Comparison of ENCODE assay signal across 31 cellular contexts in genomic region chr20:60177080-60177479, GRCh38.
"Had no signal": no experiment of that assay in that cellular context is flagged by ENCODE, and none has a peak within 500 bp of the region (broad histone marks: within the 10 kb centered on the region; RNA-seq: fewer than 3 reads in every experiment).

No MANE protein-coding gene starts in this region.

- H3K4me3 Mint-ChIP-seq: activated CD4-positive, alpha-beta memory T cell treated with anti-CD3 and anti-CD28 coated beads for 36 hours; activated CD4-positive, alpha-beta T cell treated with anti-CD3 and anti-CD28 coated beads for 36 hours; activated CD4-positive, alpha-beta T cell treated with anti-CD3 and anti-CD28 coated beads, Interleukin-2, amount 10 ng/mL, durations not matched to agents 24 days and 14 days; activated CD8-positive, alpha-beta memory T cell treated with anti-CD3 and anti-CD28 coated beads, Interleukin-2, amount 10 ng/mL, durations not matched to agents 7 days and 5 days; activated CD8-positive, alpha-beta T cell treated with anti-CD3 and anti-CD28 coated beads, Interleukin-2, amount 10 ng/mL, durations not matched to agents 7 days and 5 days; activated naive CD4-positive, alpha-beta T cell treated with anti-CD3 and anti-CD28 coated beads for 36 hours; activated naive CD4-positive, alpha-beta T cell treated with anti-CD3 and anti-CD28 coated beads, Interleukin-2, amount 50 U/mL, for 24 hours; activated naive CD8-positive, alpha-beta T cell treated with anti-CD3 and anti-CD28 coated beads for 36 hours; activated naive CD8-positive, alpha-beta T cell treated with anti-CD3 and anti-CD28 coated beads, Interleukin-2, amount 50 U/mL, for 24 hours; activated T-helper 1 cell treated with anti-CD3 and anti-CD28 coated beads, Interleukin-12 subunit alpha, Interleukin-12 subunit beta, Interleukin-2, Interleukin-4 antibody, amounts not matched to agents 30 ng/mL and 10 ng/mL and 1 ng/mL, durations not matched to agents 14 hours and 24 hours and 36 hours had no signal

- ATAC-seq: activated CD4-positive, alpha-beta T cell treated with anti-CD3 and anti-CD28 coated beads for 36 hours; activated CD8-positive, alpha-beta memory T cell treated with anti-CD3 and anti-CD28 coated beads, Interleukin-2, amount 10 ng/mL, durations not matched to agents 7 days and 5 days; activated CD8-positive, alpha-beta T cell treated with anti-CD3 and anti-CD28 coated beads, Interleukin-2, amount 10 ng/mL, durations not matched to agents 7 days and 5 days; activated naive CD8-positive, alpha-beta T cell treated with anti-CD3 and anti-CD28 coated beads, Interleukin-2, amount 50 U/mL, for 24 hours; body of pancreas; gastroesophageal sphincter had no signal

- H3K4me1 ChIP-seq: adrenal gland, body of pancreas, esophagus squamous epithelium, gastroesophageal sphincter had no signal

- H3K9me3 ChIP-seq: adrenal gland, body of pancreas, esophagus squamous epithelium had no signal

- H3K27ac Mint-ChIP-seq: activated CD4-positive, alpha-beta memory T cell treated with anti-CD3 and anti-CD28 coated beads for 36 hours; activated CD4-positive, alpha-beta T cell treated with anti-CD3 and anti-CD28 coated beads for 36 hours; activated CD4-positive, alpha-beta T cell treated with anti-CD3 and anti-CD28 coated beads, Interleukin-2, amount 10 ng/mL, durations not matched to agents 24 days and 14 days; activated CD8-positive, alpha-beta memory T cell treated with anti-CD3 and anti-CD28 coated beads, Interleukin-2, amount 10 ng/mL, durations not matched to agents 7 days and 5 days; activated CD8-positive, alpha-beta T cell treated with anti-CD3 and anti-CD28 coated beads, Interleukin-2, amount 10 ng/mL, durations not matched to agents 7 days and 5 days; activated naive CD4-positive, alpha-beta T cell treated with anti-CD3 and anti-CD28 coated beads for 36 hours; activated naive CD4-positive, alpha-beta T cell treated with anti-CD3 and anti-CD28 coated beads, Interleukin-2, amount 50 U/mL, for 24 hours; activated naive CD8-positive, alpha-beta T cell treated with anti-CD3 and anti-CD28 coated beads for 36 hours; activated naive CD8-positive, alpha-beta T cell treated with anti-CD3 and anti-CD28 coated beads, Interleukin-2, amount 50 U/mL, for 24 hours; activated T-helper 1 cell treated with anti-CD3 and anti-CD28 coated beads, Interleukin-12 subunit alpha, Interleukin-12 subunit beta, Interleukin-2, Interleukin-4 antibody, amounts not matched to agents 30 ng/mL and 10 ng/mL and 1 ng/mL, durations not matched to agents 14 hours and 24 hours and 36 hours; activated T-helper 2 cell treated with anti-CD3 and anti-CD28 coated beads, Interferon-gamma antibody, Interleukin-2, Interleukin-4, amounts not matched to agents 10 μg/mL and 5 μg/mL and 100 μg/mL, durations not matched to agents 14 hours and 24 hours and 36 hours had no signal

- H3K9me3 Mint-ChIP-seq: activated CD4-positive, alpha-beta memory T cell treated with anti-CD3 and anti-CD28 coated beads for 36 hours; activated CD4-positive, alpha-beta T cell treated with anti-CD3 and anti-CD28 coated beads, Interleukin-2, amount 10 ng/mL, durations not matched to agents 24 days and 14 days; activated naive CD4-positive, alpha-beta T cell treated with anti-CD3 and anti-CD28 coated beads for 36 hours; activated naive CD4-positive, alpha-beta T cell treated with anti-CD3 and anti-CD28 coated beads, Interleukin-2, amount 50 U/mL, for 24 hours; activated naive CD8-positive, alpha-beta T cell treated with anti-CD3 and anti-CD28 coated beads for 36 hours; activated naive CD8-positive, alpha-beta T cell treated with anti-CD3 and anti-CD28 coated beads, Interleukin-2, amount 50 U/mL, for 24 hours; activated T-helper 1 cell treated with anti-CD3 and anti-CD28 coated beads, Interleukin-12 subunit alpha, Interleukin-12 subunit beta, Interleukin-2, Interleukin-4 antibody, amounts not matched to agents 30 ng/mL and 10 ng/mL and 1 ng/mL, durations not matched to agents 14 hours and 24 hours and 36 hours; activated T-helper 2 cell treated with anti-CD3 and anti-CD28 coated beads, Interferon-gamma antibody, Interleukin-2, Interleukin-4, amounts not matched to agents 10 μg/mL and 5 μg/mL and 100 μg/mL, durations not matched to agents 14 hours and 24 hours and 36 hours had no signal

- H3K4me1 Mint-ChIP-seq: activated CD4-positive, alpha-beta T cell treated with anti-CD3 and anti-CD28 coated beads for 36 hours; activated CD4-positive, alpha-beta T cell treated with anti-CD3 and anti-CD28 coated beads, Interleukin-2, amount 10 ng/mL, durations not matched to agents 24 days and 14 days; activated CD8-positive, alpha-beta memory T cell treated with anti-CD3 and anti-CD28 coated beads, Interleukin-2, amount 10 ng/mL, durations not matched to agents 7 days and 5 days; activated naive CD4-positive, alpha-beta T cell treated with anti-CD3 and anti-CD28 coated beads, Interleukin-2, amount 50 U/mL, for 24 hours; activated naive CD8-positive, alpha-beta T cell treated with anti-CD3 and anti-CD28 coated beads for 36 hours; activated naive CD8-positive, alpha-beta T cell treated with anti-CD3 and anti-CD28 coated beads, Interleukin-2, amount 50 U/mL, for 24 hours had no signal

- DNase-seq: activated CD4-positive, alpha-beta memory T cell treated with anti-CD3 and anti-CD28 coated beads for 36 hours; activated CD4-positive, alpha-beta T cell treated with anti-CD3 and anti-CD28 coated beads for 36 hours; activated CD4-positive, alpha-beta T cell treated with anti-CD3 and anti-CD28 coated beads, Interleukin-2, amount 10 ng/mL, durations not matched to agents 24 days and 14 days; activated CD4-positive, CD25-positive, alpha-beta regulatory T cell; activated CD4-positive, CD25-positive, alpha-beta regulatory T cell treated with anti-CD3 and anti-CD28 coated beads, Interleukin-2, amount 50 U/mL, for 72 hours; activated CD8-positive, alpha-beta memory T cell treated with anti-CD3 and anti-CD28 coated beads, Interleukin-2, amount 10 ng/mL, durations not matched to agents 7 days and 5 days; activated CD8-positive, alpha-beta memory T cell treated with anti-CD3 and anti-CD28 coated beads, Interleukin-2, amount 50 U/mL, for 4 hours; activated CD8-positive, alpha-beta T cell treated with anti-CD3 and anti-CD28 coated beads, Interleukin-2, amount 10 ng/mL, durations not matched to agents 7 days and 5 days; activated effector memory CD4-positive, alpha-beta T cell treated with anti-CD3 and anti-CD28 coated beads, Interleukin-2, amount 50 U/mL, for 16 hours; activated naive CD4-positive, alpha-beta T cell treated with anti-CD3 and anti-CD28 coated beads for 36 hours; activated naive CD8-positive, alpha-beta T cell treated with anti-CD3 and anti-CD28 coated beads for 36 hours; activated naive CD8-positive, alpha-beta T cell treated with anti-CD3 and anti-CD28 coated beads, Interleukin-2, amount 50 U/mL, for 24 hours; activated T-cell treated with anti-CD3 and anti-CD28 coated beads, Interleukin-2, amount 50 U/mL, for 1 hour; activated T-cell treated with anti-CD3 and anti-CD28 coated beads, Interleukin-2, amount 50 U/mL, for 48 hours; adrenal gland; amygdala; aorta; body of pancreas; caudate nucleus; cortex of kidney; dermis blood vessel endothelial cell; effector CD8-positive, alpha-beta T cell; esophagus squamous epithelium; foreskin melanocyte; head of caudate nucleus; T-helper 2 cell had no signal

- H3K27me3 Mint-ChIP-seq: activated CD4-positive, alpha-beta memory T cell treated with anti-CD3 and anti-CD28 coated beads for 36 hours; activated CD4-positive, alpha-beta T cell treated with anti-CD3 and anti-CD28 coated beads for 36 hours; activated CD4-positive, alpha-beta T cell treated with anti-CD3 and anti-CD28 coated beads, Interleukin-2, amount 10 ng/mL, durations not matched to agents 24 days and 14 days; activated CD8-positive, alpha-beta memory T cell treated with anti-CD3 and anti-CD28 coated beads, Interleukin-2, amount 10 ng/mL, durations not matched to agents 7 days and 5 days; activated naive CD4-positive, alpha-beta T cell treated with anti-CD3 and anti-CD28 coated beads, Interleukin-2, amount 50 U/mL, for 24 hours; activated naive CD8-positive, alpha-beta T cell treated with anti-CD3 and anti-CD28 coated beads for 36 hours had no signal

- H3K4me3 ChIP-seq: adrenal gland, body of pancreas, esophagus squamous epithelium, gastroesophageal sphincter had no signal

- H3K27me3 ChIP-seq: adrenal gland, body of pancreas, esophagus squamous epithelium had no signal

- H3K36me3 ChIP-seq: adrenal gland, esophagus squamous epithelium, gastroesophageal sphincter had no signal

- H3K27ac ChIP-seq: adrenal gland, body of pancreas, epithelial cell of prostate, esophagus squamous epithelium, gastroesophageal sphincter had no signal
